In the genomic region with DNA sequence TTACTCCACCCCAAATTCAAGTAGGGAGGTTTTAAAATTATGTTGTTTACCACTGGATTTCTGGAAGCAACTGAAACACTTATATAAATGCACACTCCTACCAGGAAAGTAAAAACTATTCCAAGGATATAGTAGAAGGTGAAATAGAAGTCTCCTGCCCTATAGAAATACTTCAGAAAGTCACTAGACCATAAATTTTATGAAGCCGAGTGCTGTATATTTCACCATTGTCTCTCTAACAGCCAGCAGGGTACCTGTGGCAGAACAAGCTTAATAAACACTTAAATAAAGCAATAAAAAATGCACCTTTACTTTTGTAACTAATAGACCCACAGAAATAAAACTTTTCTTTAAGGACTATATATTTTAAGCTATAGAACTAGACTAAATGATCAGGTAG, we compare ENCODE assay signal across 20 cellular contexts.
"Had no signal": no experiment of that assay in that cellular context is flagged by ENCODE, and none has a peak within 500 bp of the region (broad histone marks: within the 10 kb centered on the region; RNA-seq: fewer than 3 reads in every experiment).

No MANE protein-coding gene starts in this region.

- H3K9ac ChIP-seq: parathyroid adenoma had no signal

- DNase-seq: effector memory CD8-positive, alpha-beta T cell; foreskin fibroblast; glutamatergic neuron; heart right ventricle; hippocampal formation; kidney glomerular epithelial cell; left ventricle myocardium superior; lower lobe of right lung; natural killer cell; right cardiac atrium; stimulated activated CD4-positive, alpha-beta T cell treated with anti-CD3 and anti-CD28 coated beads, Interleukin-15, amount 100 ng/mL, for 24 hours; stimulated activated CD4-positive, alpha-beta T cell treated with anti-CD3 and anti-CD28 coated beads, Interleukin-2, amount 100 ng/mL, for 48 hours; stimulated activated naive B cell treated with anti-CD40 and anti-IgM and Interleukin-4, amounts not matched to agents 10 μg/mL and 1 μg/mL and 100 μg/mL, for 72 hours; trophoblast cell had no signal

- H3K4me3 ChIP-seq: coronary artery, heart right ventricle, lower lobe of right lung, skin epidermis, suprapubic skin, vagina had no signal

- H3K27ac ChIP-seq: coronary artery, lower lobe of right lung, neutrophil, parathyroid adenoma, skin epidermis, suprapubic skin, vagina had no signal

- H3K9me3 ChIP-seq: heart right ventricle, lower lobe of right lung, neutrophil, suprapubic skin, vagina had no signal

- H3K4me1 ChIP-seq: suprapubic skin had no signal

- H3K36me3 ChIP-seq: heart right ventricle, lower lobe of right lung, neutrophil, suprapubic skin, vagina had no signal

- H3K27me3 ChIP-seq: heart right ventricle, neutrophil, suprapubic skin, vagina had no signal

- ATAC-seq: effector memory CD8-positive, alpha-beta T cell; heart right ventricle; left ventricle myocardium superior; lower lobe of right lung; natural killer cell; right cardiac atrium; stimulated activated naive B cell treated with anti-CD40 and anti-IgM and Interleukin-4, amounts not matched to agents 10 μg/mL and 1 μg/mL and 100 μg/mL, for 72 hours had no signal
